11 cellular contexts compared by ENCODE assay signal in genomic region chr11:3838504-3838903, GRCh38. TPM values are rescaled to one million over a fixed set of nuclear protein-coding genes. Genes with fewer than 3 reads are reported as not detected.
DNase-seq lines count a peak whose midpoint lies in the region; ATAC-seq and TF ChIP-seq lines count a peak whose summit lies in the region.
"Had no signal": no experiment of that assay in that cellular context is flagged by ENCODE, and none has a peak within 500 bp of the region (broad histone marks: within the 10 kb centered on the region; RNA-seq: fewer than 3 reads in every experiment).

No MANE protein-coding gene starts in this region.

- POLR2A ChIA-PET in IMR-90 (lab: Charles Lee; ENCODE audit: unreplicated experiment) = no interaction called here

- H3K27ac ChIP-seq in BLaER1 (peak overlapping the region; percentile 42; the same call in 1 of the 2 replicates), IMR-90 (ENCODE audit: insufficient read depth, low read length) (no peak overlapping the region)
- H3K27ac ChIP-seq: epithelial cell of prostate had no signal

- H2BK5ac ChIP-seq in IMR-90 (ENCODE audit: low read depth, low read length, poor library complexity, severe bottlenecking) = no peak overlapping the region

- H3K36me3 ChIP-seq in BLaER1 (peaks cover 17% of the 10 kb centered on the region), IMR-90 (ENCODE audit: control insufficient read depth, insufficient read depth, low read length) (0 out of 2 replicates have a peak, but pooled peaks cover 2% of the 10 kb centered on the region)

- H3K9me3 Mint-ChIP-seq in activated naive CD4-positive, alpha-beta T cell treated with anti-CD3 and anti-CD28 coated beads, Interleukin-2, amount 50 U/mL, for 72 hours = no peaks in the 10 kb centered on the region
- no peaks in the 10 kb centered on the region for H3K9me3 Mint-ChIP-seq in naive B cell

- H3K56ac ChIP-seq in IMR-90 (ENCODE audit: extremely low read depth, insufficient read depth, low read length) = no peak overlapping the region

- H2AK9ac ChIP-seq in IMR-90 (replicated peaks; ENCODE audit: low read depth, low read length, poor library complexity) = no peak overlapping the region

- H2BK20ac ChIP-seq in IMR-90 (ENCODE audit: low read depth, low read length) = no peak overlapping the region

- peaks cover 43% of the 10 kb centered on the region for H3K9me1 ChIP-seq in IMR-90 (ENCODE audit: insufficient read depth, low read length)

- TF ChIP-seq CTCF in IMR-90 (conservative IDR thresholded peaks at IDR 0.05; ENCODE audit: low read depth, low read length) = no peak

- H2AFZ ChIP-seq in IMR-90 (replicated peaks; ENCODE audit: low read length, poor library complexity) = no peak overlapping the region

- dilution Hi-C loops in IMR-90 (cut with HindIII; ENCODE audit: low sequenced_read_pairs, unreplicated experiment) = no loop called here

- H3K36me3 Mint-ChIP-seq in activated naive CD4-positive, alpha-beta T cell treated with anti-CD3 and anti-CD28 coated beads, Interleukin-2, amount 50 U/mL, for 72 hours = peaks cover 43 to 53% of the 10 kb centered on the region in 2 donors
- H3K36me3 Mint-ChIP-seq in naive B cell = peaks cover 0 to 11% of the 10 kb centered on the region in 2 donors

- H3K18ac ChIP-seq in IMR-90 (ENCODE audit: low read depth, low read length) = no peak overlapping the region

- no peak overlapping the region for H2AK5ac ChIP-seq in IMR-90 (ENCODE audit: low read depth, low read length)

- H3K4me3 Mint-ChIP-seq in naive B cell = peak overlapping the region; percentile 74 to 98 (median 95)

- no peak overlapping the region for H2BK120ac ChIP-seq in IMR-90 (ENCODE audit: low read depth, low read length)

- H3K4me2 ChIP-seq in BLaER1 (peak overlapping the region; percentile 94), IMR-90 (ENCODE audit: low read depth, low read length) (no peak overlapping the region)

- TF ChIP-seq POLR2A in IMR-90 (IDR thresholded peaks at IDR 0.05; ENCODE audit: low read depth, low read length) = no peak

- peaks cover 79% of the 10 kb centered on the region for H3K4me1 ChIP-seq in BLaER1
- peaks cover 22% of the 10 kb centered on the region for H3K4me1 ChIP-seq in IMR-90 (ENCODE audit: control insufficient read depth, insufficient read depth, low read length)

- no peak overlapping the region for H3K14ac ChIP-seq in IMR-90 (replicated peaks; ENCODE audit: low read depth, low read length)

- peak overlapping the region; percentile 85 for H3K4me3 ChIP-seq in BLaER1
- no peak overlapping the region for H3K4me3 ChIP-seq in IMR-90 (ENCODE audit: insufficient read depth, low read depth, low read length)

- H2BK15ac ChIP-seq in IMR-90 (ENCODE audit: low read depth, low read length) = no peak overlapping the region

- no peak overlapping the region for H4K91ac ChIP-seq in IMR-90 (ENCODE audit: insufficient read depth, low read depth, low read length)

- no peak for TF ChIP-seq RAD21 in IMR-90 (IDR thresholded peaks at IDR 0.05; ENCODE audit: low read length)

- DNase-seq in IMR-90 (no peak), naive B cell (no peak)
- DNase-seq in activated naive CD4-positive, alpha-beta T cell treated with anti-CD3 and anti-CD28 coated beads, Interleukin-2, amount 50 U/mL, for 72 hours (ENCODE audit: low spot score in 2 of 2) = no peak
- no peak for DNase-seq in activated CD4-positive, CD25-positive, alpha-beta regulatory T cell (lab: John Stamatoyannopoulos, UW)
- DNase-seq in stimulated activated CD4-positive, alpha-beta T cell treated with anti-CD3 and anti-CD28 coated beads, Interleukin-12 subunit alpha, Interleukin-12 subunit beta, amount 100 ng/mL, for 4 hours = no peak
- DNase-seq: DMS79 treated with DMSO at 0.1 percent for 48 hours, NCI-H446 treated with DMSO at 0.1 percent for 48 hours had no signal

- H3K4ac ChIP-seq in IMR-90 (ENCODE audit: low read depth, low read length) = no peak overlapping the region

- H3K27me3 ChIP-seq in BLaER1 = no peaks in the 10 kb centered on the region
- H3K27me3 ChIP-seq in IMR-90 (ENCODE audit: control insufficient read depth, insufficient read depth, low read length) = no peaks in the 10 kb centered on the region

- peaks cover 43 to 67% of the 10 kb centered on the region in 2 experiments for H3K79me1 ChIP-seq in IMR-90 (ENCODE audit: low read depth in 1 of 2, low read length in 2 of 2)

- in situ Hi-C loops in IMR-90 (cut with MboI; ENCODE audit: low sequenced_read_pairs) = no loop called here

- no peak overlapping the region for H4K8ac ChIP-seq in IMR-90 (ENCODE audit: low read depth in 2 of 2, low read length in 2 of 2)

- 0 out of 2 replicates have a peak overlapping the region, but pooled peaks have one; percentile 46 for H3K23ac ChIP-seq in IMR-90 (ENCODE audit: low read depth, low read length)

- no peaks in the 10 kb centered on the region for H3K27me3 Mint-ChIP-seq in naive B cell

- no peak for ATAC-seq in IMR-90 (ENCODE audit: low read depth)
- no peak for ATAC-seq in activated naive CD4-positive, alpha-beta T cell treated with anti-CD3 and anti-CD28 coated beads, Interleukin-2, amount 50 U/mL, for 72 hours
- no peak for ATAC-seq in naive B cell (ENCODE audit: low read depth in 2 of 2)
- ATAC-seq in HG03025 (IDR thresholded peaks at IDR 0.05; ENCODE audit: low FRiP score, unreplicated experiment) = no peak
- no peak for ATAC-seq in GM18519 (IDR thresholded peaks at IDR 0.05; ENCODE audit: low FRiP score, unreplicated experiment)

- H3K27ac Mint-ChIP-seq in activated naive CD4-positive, alpha-beta T cell treated with anti-CD3 and anti-CD28 coated beads, Interleukin-2, amount 50 U/mL, for 72 hours = peak overlapping the region; percentile 89 to 93
- H3K27ac Mint-ChIP-seq in naive B cell = peak overlapping the region; percentile 87 to 98 (median 92)

- intact Hi-C loops in IMR-90 (cut with micrococcal nuclease) = no loop called here

- peak overlapping the region; percentile 89 for H3K9ac ChIP-seq in BLaER1
- no peak overlapping the region for H3K9ac ChIP-seq in IMR-90 (ENCODE audit: low read depth, low read length)

- H4K5ac ChIP-seq in IMR-90 (ENCODE audit: low read depth, low read length) = no peak overlapping the region

- BruUV-seq in IMR-90 (replicated peaks; lab: Mats Ljungman, UMichigan) = no TSS peak

- no CpG with 5 or more reads among the region's 2 CpGs for WGBS in IMR-90 (ENCODE audit: extremely low coverage in 2 of 2, insufficient read length in 1 of 2), 2 experiments

- H3K9me3 ChIP-seq in BLaER1 (no peaks in the 10 kb centered on the region), IMR-90 (ENCODE audit: control insufficient read depth, insufficient read depth, low read length) (no peaks in the 10 kb centered on the region)

- H3K4me1 Mint-ChIP-seq in naive B cell = peaks cover 61 to 79% (median 73%) of the 10 kb centered on the region in 3 donors

- peaks cover 69% of the 10 kb centered on the region for H4K20me1 ChIP-seq in BLaER1
- H4K20me1 ChIP-seq in IMR-90 (ENCODE audit: insufficient read depth, low read length) = peaks cover 66% of the 10 kb centered on the region

- CTCF ChIA-PET in IMR-90 (lab: Yijun Ruan, JAX) = no interaction called here

TF ChIP-seq in IMR-90, 13 proteins besides CTCF, POLR2A, EP300 and RAD21 (continues in another document):
- TF ChIP-seq ELK1 (IDR thresholded peaks at IDR 0.05; ENCODE audit: borderline replicate concordance, low read depth, low read length) (no peak), SMC3 (IDR thresholded peaks at IDR 0.05; ENCODE audit: low read depth, low read length) (no peak)

RNA-seq across cellular contexts. Expression of gene RHOG, which starts 2.3 kb away (rescaled TPM):
- 16.3 and 20.6 TPM in 2 replicates for total RNA-seq in IMR-90 (2012; rRNA removed)
- 106 and 114 TPM in 2 replicates for polyA plus RNA-seq in IMR-90 (2012; rRNA removed)
- 41.7 and 123 TPM in 2 replicates for polyA plus RNA-seq in IMR-90 (2012; cell fraction: cytosol; rRNA removed)
- 16.5 and 40.2 TPM in 2 replicates for polyA plus RNA-seq in IMR-90 (2012; cell fraction: nucleus; rRNA removed; ENCODE audit: low replicate concordance)
- 100 to 1,000 TPM; 109 to 154 TPM for total RNA-seq in activated naive CD4-positive, alpha-beta T cell treated with anti-CD3 and anti-CD28 coated beads, Interleukin-2, amount 50 U/mL, for 72 hours
- polyA plus RNA-seq in naive B cell (ENCODE audit: low read depth in 6 of 6) = 100 to 1,000 TPM in 5 of 6 donors, 10 to 100 TPM in 1; 88.9 to 144 (median 117) TPM

RNA-seq across cellular contexts. Expression of gene STIM1, which starts 17.0 kb away (rescaled TPM):
- 13.9 and 17.9 TPM in 2 replicates for total RNA-seq in IMR-90 (2012; rRNA removed)
- polyA plus RNA-seq in IMR-90 (2012; rRNA removed) (19.2 and 23.0 TPM in 2 replicates), naive B cell (ENCODE audit: low read depth in 6 of 6) (10 to 100 TPM; 29.1 to 51.9 (median 35.0) TPM)
- polyA plus RNA-seq in IMR-90 (2012; cell fraction: cytosol; rRNA removed) = 24.2 and 28.5 TPM in 2 replicates
- 34.8 and 44.6 TPM in 2 replicates for polyA plus RNA-seq in IMR-90 (2012; cell fraction: nucleus; rRNA removed; ENCODE audit: low replicate concordance)
- total RNA-seq in activated naive CD4-positive, alpha-beta T cell treated with anti-CD3 and anti-CD28 coated beads, Interleukin-2, amount 50 U/mL, for 72 hours = 10 to 100 TPM; 75.8 to 88.8 TPM

RNA-seq across cellular contexts. Expression of gene PGAP2, which starts 30.1 kb away (rescaled TPM):
- total RNA-seq in IMR-90 (2012; rRNA removed) = 10.6 TPM in 2 replicates
- polyA plus RNA-seq in IMR-90 (2012; rRNA removed) = 31.3 and 36.7 TPM in 2 replicates
- 22.4 and 36.8 TPM in 2 replicates for polyA plus RNA-seq in IMR-90 (2012; cell fraction: cytosol; rRNA removed)
- 74.5 and 92.9 TPM in 2 replicates for polyA plus RNA-seq in IMR-90 (2012; cell fraction: nucleus; rRNA removed; ENCODE audit: low replicate concordance)
- 10 to 100 TPM; 27.1 to 33.5 TPM for total RNA-seq in activated naive CD4-positive, alpha-beta T cell treated with anti-CD3 and anti-CD28 coated beads, Interleukin-2, amount 50 U/mL, for 72 hours
- 10 to 100 TPM; 16.6 to 29.1 (median 19.3) TPM for polyA plus RNA-seq in naive B cell (ENCODE audit: low read depth in 6 of 6)

RNA-seq across cellular contexts. Expression of gene NUP98, which starts 41.1 kb away (rescaled TPM):
- total RNA-seq in IMR-90 (2012; rRNA removed) = 138 and 145 TPM in 2 replicates
- polyA plus RNA-seq in IMR-90 (2012; rRNA removed) (103 and 105 TPM in 2 replicates), naive B cell (ENCODE audit: low read depth in 6 of 6) (10 to 100 TPM; 29.4 to 57.0 (median 38.7) TPM)
- 69.7 and 79.4 TPM in 2 replicates for polyA plus RNA-seq in IMR-90 (2012; cell fraction: cytosol; rRNA removed)
- polyA plus RNA-seq in IMR-90 (2012; cell fraction: nucleus; rRNA removed; ENCODE audit: low replicate concordance) = 137 and 211 TPM in 2 replicates
- total RNA-seq in activated naive CD4-positive, alpha-beta T cell treated with anti-CD3 and anti-CD28 coated beads, Interleukin-2, amount 50 U/mL, for 72 hours = 100 to 1,000 TPM in 1 of 2 donors, 10 to 100 TPM in 1; 98.0 to 131 TPM
